ENCODE assay signal across 8 cellular contexts in the genomic region with DNA sequence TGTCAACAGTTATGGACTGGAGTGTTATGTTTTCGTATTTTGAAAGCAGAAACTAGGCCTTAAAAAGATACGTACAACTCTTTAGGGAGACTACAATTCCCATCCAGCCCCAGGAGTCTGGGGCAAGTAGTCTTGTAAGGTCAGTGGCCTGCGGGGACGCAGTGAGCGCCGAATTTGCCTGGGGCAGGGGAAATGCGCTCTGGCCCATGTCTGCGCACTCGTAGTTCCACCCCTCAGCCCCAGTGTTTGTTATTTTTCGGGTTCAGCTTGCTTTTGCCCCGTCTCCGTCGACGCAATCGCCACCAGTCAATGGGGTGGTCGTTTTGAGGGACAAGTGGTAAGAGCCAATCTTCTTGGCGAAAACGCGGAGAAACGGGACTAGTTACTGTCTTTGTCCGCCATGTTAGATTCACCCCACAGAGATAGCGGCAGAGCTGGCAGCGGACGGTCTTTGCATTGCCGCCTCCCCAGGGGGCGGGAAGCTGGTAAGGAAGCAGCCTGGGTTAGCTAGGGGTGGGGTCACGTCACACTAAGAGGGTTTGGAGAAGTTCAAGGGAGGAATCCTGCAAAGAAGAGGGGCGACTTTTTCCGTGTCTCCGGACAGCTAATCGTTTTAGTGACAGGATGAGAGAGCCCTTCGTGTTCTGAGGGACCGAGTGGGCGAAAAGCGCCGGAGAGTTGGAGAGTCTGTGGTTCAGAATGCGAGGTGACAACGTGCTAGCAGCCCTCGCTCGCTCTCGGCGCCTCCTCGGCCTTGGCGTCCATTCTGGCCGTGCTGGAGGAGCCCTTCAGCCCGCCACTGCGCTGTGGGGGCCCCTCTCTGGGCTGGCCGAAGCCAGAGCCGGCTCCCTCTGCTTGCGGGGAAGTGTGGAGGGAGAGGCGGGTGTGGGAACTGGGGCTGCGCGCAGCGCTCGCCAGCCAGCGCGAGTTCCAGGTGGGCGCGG. TPM values are rescaled to one million over a fixed set of nuclear protein-coding genes. Genes with fewer than 3 reads are reported as not detected.
DNase-seq lines count a peak whose midpoint lies in the region; ATAC-seq and TF ChIP-seq lines count a peak whose summit lies in the region.

No MANE protein-coding gene starts in this region.

- H3F3A ChIP-seq in PC-3 (ENCODE audit: low read length, unreplicated experiment), result no peaks in the 10 kb centered on the region

- CTCF ChIA-PET in PC-3 (lab: Charles Lee), result no interaction called here

- intact Hi-C loops in PC-3 (cut with micrococcal nuclease), result loop anchor here (1.0 to 5.0 kb wide), 2 partner anchors 44 to 104 kb away; a partner anchor contains a TSS

- H3K27me3 ChIP-seq in PC-3 (ENCODE audit: low read length) (no peaks in the 10 kb centered on the region), ectodermal cell (ENCODE audit: control insufficient read depth, insufficient read depth, low read length, poor library complexity, severe bottlenecking) (no peaks in the 10 kb centered on the region)

- WGBS in ectodermal cell, 2 experiments, result 90% methylated on average over 59 of the region's 59 CpGs

- H3K9me3 Mint-ChIP-seq in nephron progenitor cell, result no peaks in the 10 kb centered on the region

- no peaks in the 10 kb centered on the region for H4K20me1 ChIP-seq in PC-3 (ENCODE audit: low read length)

- peak overlapping the region; percentile 97 for H3K4me3 Mint-ChIP-seq in nephron progenitor cell

- no peaks in the 10 kb centered on the region for H3K9me2 ChIP-seq in PC-3 (replicated peaks; ENCODE audit: low read length)

- H3K27ac ChIP-seq in PC-3 (ENCODE audit: low read length), result peak overlapping the region; percentile 54
- H3K27ac ChIP-seq in ectodermal cell (ENCODE audit: insufficient read depth, low read depth, low read length, poor library complexity, severe bottlenecking), result peak overlapping the region; percentile 74

- H3K4me3 ChIP-seq in GM12865 (ENCODE audit: low read depth, low read length) (peak overlapping the region; percentile 74), PC-3 (ENCODE audit: low read length) (peak overlapping the region; percentile 83), ectodermal cell (ENCODE audit: insufficient read depth, low read depth, low read length) (peak overlapping the region; percentile 87)

- peak overlapping the region; percentile 42 for H2AFZ ChIP-seq in PC-3 (ENCODE audit: low read length)

- H3K36me3 ChIP-seq in PC-3 (ENCODE audit: low read depth, low read length) (no peaks in the 10 kb centered on the region), ectodermal cell (ENCODE audit: control insufficient read depth, insufficient read depth, low read length) (no peaks in the 10 kb centered on the region)

- H3K9ac ChIP-seq in PC-3 (ENCODE audit: low read length), result peak overlapping the region; percentile 94

- H3K9me3 ChIP-seq in PC-3 (ENCODE audit: low read length), result no peaks in the 10 kb centered on the region
- H3K9me3 ChIP-seq in ectodermal cell (ENCODE audit: control insufficient read depth, low read length), result no peaks in the 10 kb centered on the region

- H3K4me1 Mint-ChIP-seq in nephron progenitor cell, result peaks cover 32% of the 10 kb centered on the region

- peak overlapping the region; percentile 82 for H3K4me2 ChIP-seq in PC-3 (ENCODE audit: low read length)

- DNase-seq in GM12865 (ENCODE audit: low read depth) (no peak), PC-3 (no peak), nephron progenitor cell (no peak), NCI-H146 (lab: John Stamatoyannopoulos, UW) (no peak), NCI-H82 treated with DMSO at 0.1 percent for 48 hours (lab: John Stamatoyannopoulos, UW; ENCODE audit: unreplicated experiment) (no peak)

- POLR2A ChIA-PET in PC-3 (lab: Charles Lee; ENCODE audit: unreplicated experiment), result interaction anchor here (0.7 kb wide), 1 partner anchor 147 kb away, joined by 3 read pairs; no protein-coding TSS in a partner anchor

- peaks cover 24% of the 10 kb centered on the region for H3K36me3 Mint-ChIP-seq in nephron progenitor cell (ENCODE audit: low read depth)

- ATAC-seq in PC-3 (no peak), HG03354 (IDR thresholded peaks at IDR 0.05; ENCODE audit: poor library complexity, severe bottlenecking, unreplicated experiment) (no peak), GM18858 (IDR thresholded peaks at IDR 0.05; ENCODE audit: unreplicated experiment) (no peak)

- peaks cover 3% of the 10 kb centered on the region for H3K27me3 Mint-ChIP-seq in nephron progenitor cell (ENCODE audit: low read depth, poor library complexity)

- peak overlapping the region; percentile 98 for H3K27ac Mint-ChIP-seq in nephron progenitor cell

- BruUV-seq in PC-3 (replicated peaks; lab: Mats Ljungman, UMichigan), result TSS peak; percentile 95

- TF ChIP-seq CTCF in GM12865 (IDR thresholded peaks at IDR 0.05; ENCODE audit: insufficient read depth, low read depth, low read length, missing control alignments), result no peak
- no peak for TF ChIP-seq CTCF in PC-3 (conservative IDR thresholded peaks at IDR 0.05; ENCODE audit: low read depth, low read length)
- no peak for TF ChIP-seq CTCF in nephron progenitor cell (IDR thresholded peaks at IDR 0.05)

- peaks cover 57% of the 10 kb centered on the region for H3K79me2 ChIP-seq in PC-3 (ENCODE audit: low read length)

- H3K4me1 ChIP-seq in PC-3 (ENCODE audit: insufficient read depth, low read length) (no peaks in the 10 kb centered on the region; the same call in 1 of the 2 replicates), ectodermal cell (ENCODE audit: control insufficient read depth, insufficient read depth, low read length) (no peaks in the 10 kb centered on the region)

RNA-seq across cellular contexts. Expression of a gene that starts 1.1 kb away (rescaled TPM):
- total RNA-seq in PC-3 (2014; rRNA removed), result 31.8 and 36.3 TPM in 2 replicates
- polyA plus RNA-seq in ectodermal cell (2013, experiment 1 of 4), result 58.7 TPM
- polyA plus RNA-seq in ectodermal cell (2013, experiment 2 of 4), result 54.5 TPM
- polyA plus RNA-seq in ectodermal cell (2013, experiment 3 of 4), result 47.9 TPM
- polyA plus RNA-seq in ectodermal cell (2013, experiment 4 of 4), result 43.4 TPM

RNA-seq across cellular contexts. Expression of a gene that starts 44.8 kb away (rescaled TPM):
- 24.1 and 30.0 TPM in 2 replicates for total RNA-seq in PC-3 (2014; rRNA removed)
- polyA plus RNA-seq in ectodermal cell (2013, experiment 1 of 4), result 65.5 TPM
- 61.7 TPM for polyA plus RNA-seq in ectodermal cell (2013, experiment 2 of 4)
- 56.2 TPM for polyA plus RNA-seq in ectodermal cell (2013, experiment 3 of 4)
- 62.5 TPM for polyA plus RNA-seq in ectodermal cell (2013, experiment 4 of 4)
